ENCODE assay signal across 13 cellular contexts in genomic region chr19:17872251-17873001, GRCh38. TPM values are rescaled to one million over a fixed set of nuclear protein-coding genes. Genes with fewer than 3 reads are reported as not detected.
A peak's percentile ranks its signal among the peaks of the same experiment; 100 is the strongest.
DNase-seq lines count a peak whose midpoint lies in the region; ATAC-seq and TF ChIP-seq lines count a peak whose summit lies in the region.
"Had no signal": no experiment of that assay in that cellular context is flagged by ENCODE, and none has a peak within 500 bp of the region (broad histone marks: within the 10 kb centered on the region; RNA-seq: fewer than 3 reads in every experiment).

No MANE protein-coding gene starts in this region.

- H3K9me3 Mint-ChIP-seq in CD4-positive, CD25-positive, alpha-beta regulatory T cell: peaks cover 0 to 2% (median 0%) of the 10 kb centered on the region in 7 donors
- no peaks in the 10 kb centered on the region for H3K9me3 Mint-ChIP-seq in activated naive CD8-positive, alpha-beta T cell (ENCODE audit: low read depth)
- H3K9me3 Mint-ChIP-seq in natural killer cell treated with Interleukin-12 subunit alpha and Interleukin-12 subunit beta and Interleukin-15 and Interleukin-18, amount 100 ng/mL, for 72 hours: no peaks in the 10 kb centered on the region

- H3K4me3 ChIP-seq in CD4-positive, CD25-positive, alpha-beta regulatory T cell (ENCODE audit: low read depth, low read length): no peak overlapping the region
- H3K4me3 ChIP-seq in Peyer's patch (peak overlapping the region; percentile 28 to 43 (median 35)), PC-9 (no peak overlapping the region)
- H3K4me3 ChIP-seq: right lobe of liver, SK-N-MC had no signal

- no TSS peak for BruUV-seq in PC-9 (replicated peaks; lab: Mats Ljungman, UMichigan)

- H3K9me2 ChIP-seq in PC-9 (ENCODE audit: insufficient read depth): no peaks in the 10 kb centered on the region

- no peaks in the 10 kb centered on the region for H3K27me3 ChIP-seq in CD4-positive, CD25-positive, alpha-beta regulatory T cell (ENCODE audit: control insufficient read depth, insufficient read depth, low read length)
- H3K27me3 ChIP-seq in Peyer's patch (peaks cover 0 to 33% of the 10 kb centered on the region in 2 donors), PC-9 (ENCODE audit: insufficient read depth, low read depth) (peaks cover 4% of the 10 kb centered on the region; the same call in 1 of the 2 replicates)

- peak overlapping the region; percentile 63 for H3K27ac ChIP-seq in CD4-positive, CD25-positive, alpha-beta regulatory T cell (ENCODE audit: insufficient read depth, low read length, poor library complexity, severe bottlenecking)
- H3K27ac ChIP-seq in Peyer's patch (peak overlapping the region in 1 of 4 donors; percentile 59), PC-9 (no peak overlapping the region)
- H3K27ac ChIP-seq: epithelial cell of prostate, right lobe of liver, SK-N-MC had no signal

- H3K27me3 Mint-ChIP-seq in CD4-positive, CD25-positive, alpha-beta regulatory T cell: no peaks in the 10 kb centered on the region
- H3K27me3 Mint-ChIP-seq in activated naive CD8-positive, alpha-beta T cell: no peaks in the 10 kb centered on the region
- H3K27me3 Mint-ChIP-seq in natural killer cell treated with Interleukin-12 subunit alpha and Interleukin-12 subunit beta and Interleukin-15 and Interleukin-18, amount 100 ng/mL, for 72 hours: peaks cover 0 to 4% of the 10 kb centered on the region in 2 donors

- POLR2A ChIA-PET in PC-9 (lab: Charles Lee; ENCODE audit: unreplicated experiment): no interaction called here

- H3F3A ChIP-seq in PC-9 (ENCODE audit: insufficient read depth, low read depth): peaks cover 15% of the 10 kb centered on the region; the same call in 1 of the 2 replicates

- H3K79me2 ChIP-seq in PC-9 (ENCODE audit: low read depth): no peaks in the 10 kb centered on the region

- H3K36me3 ChIP-seq in CD4-positive, CD25-positive, alpha-beta regulatory T cell (ENCODE audit: control insufficient read depth, insufficient read depth, low read length): no peaks in the 10 kb centered on the region
- H3K36me3 ChIP-seq in Peyer's patch (no peaks in the 10 kb centered on the region), PC-9 (ENCODE audit: low read depth) (no peaks in the 10 kb centered on the region)
- H3K36me3 ChIP-seq: right lobe of liver had no signal

- no peaks in the 10 kb centered on the region for H4K20me1 ChIP-seq in PC-9 (ENCODE audit: insufficient read depth)

- peak; percentile 45 to 50 for ATAC-seq in CD4-positive, CD25-positive, alpha-beta regulatory T cell (ENCODE audit: low read depth in 2 of 2)
- ATAC-seq in natural killer cell treated with Interleukin-12 subunit alpha and Interleukin-12 subunit beta and Interleukin-15 and Interleukin-18, amount 100 ng/mL, for 72 hours: peak; percentile 61 to 63
- no peak for ATAC-seq in HG02678 (IDR thresholded peaks at IDR 0.05; ENCODE audit: unreplicated experiment)
- ATAC-seq in HG03045 (IDR thresholded peaks at IDR 0.05; ENCODE audit: unreplicated experiment): no peak
- no peak for ATAC-seq in GM18511 (IDR thresholded peaks at IDR 0.05; ENCODE audit: unreplicated experiment)

- no peak overlapping the region for H3K4me2 ChIP-seq in PC-9

- peaks cover 34% of the 10 kb centered on the region for H3K4me1 ChIP-seq in CD4-positive, CD25-positive, alpha-beta regulatory T cell (ENCODE audit: control insufficient read depth, insufficient read depth, low read length, poor library complexity, severe bottlenecking)
- peaks cover 0 to 23% (median 19%) of the 10 kb centered on the region in 4 donors for H3K4me1 ChIP-seq in Peyer's patch
- peaks cover 5% of the 10 kb centered on the region for H3K4me1 ChIP-seq in PC-9 (replicated peaks; ENCODE audit: insufficient read depth)
- H3K4me1 ChIP-seq: right lobe of liver had no signal

- no peaks in the 10 kb centered on the region for H3K9me3 ChIP-seq in CD4-positive, CD25-positive, alpha-beta regulatory T cell (ENCODE audit: control insufficient read depth in 2 of 2, low read length in 2 of 2)
- H3K9me3 ChIP-seq in Peyer's patch: no peaks in the 10 kb centered on the region
- no peaks in the 10 kb centered on the region for H3K9me3 ChIP-seq in PC-9 (ENCODE audit: insufficient read depth, low read depth)
- H3K9me3 ChIP-seq: right lobe of liver had no signal

- no peak for TF ChIP-seq POLR2A in Peyer's patch (IDR thresholded peaks at IDR 0.05)

- peak overlapping the region in 2 of 3 donors; percentile 32 to 66 for H3K27ac Mint-ChIP-seq in CD4-positive, CD25-positive, alpha-beta regulatory T cell
- peak overlapping the region; percentile 46 for H3K27ac Mint-ChIP-seq in activated naive CD8-positive, alpha-beta T cell
- H3K27ac Mint-ChIP-seq in natural killer cell treated with Interleukin-12 subunit alpha and Interleukin-12 subunit beta and Interleukin-15 and Interleukin-18, amount 100 ng/mL, for 72 hours: no peak overlapping the region

- peak overlapping the region; percentile 75 to 92 (median 85) for H3K4me3 Mint-ChIP-seq in CD4-positive, CD25-positive, alpha-beta regulatory T cell
- H3K4me3 Mint-ChIP-seq in activated naive CD8-positive, alpha-beta T cell: peak overlapping the region; percentile 86
- peak overlapping the region; percentile 65 for H3K4me3 Mint-ChIP-seq in natural killer cell treated with Interleukin-12 subunit alpha and Interleukin-12 subunit beta and Interleukin-15 and Interleukin-18, amount 100 ng/mL, for 72 hours

- CTCF ChIA-PET in PC-9 (lab: Charles Lee): interaction anchor here (3.3 kb wide), 1 partner anchor 61 kb away, joined by 39 read pairs; the partner anchor contains the start of gene CCDC124

- no peak overlapping the region for H2AFZ ChIP-seq in PC-9

- H3K36me3 Mint-ChIP-seq in CD4-positive, CD25-positive, alpha-beta regulatory T cell: no peaks in the 10 kb centered on the region
- H3K36me3 Mint-ChIP-seq in activated naive CD8-positive, alpha-beta T cell: no peaks in the 10 kb centered on the region
- H3K36me3 Mint-ChIP-seq in natural killer cell treated with Interleukin-12 subunit alpha and Interleukin-12 subunit beta and Interleukin-15 and Interleukin-18, amount 100 ng/mL, for 72 hours: no peaks in the 10 kb centered on the region

- TF ChIP-seq CTCF in Peyer's patch (IDR thresholded peaks at IDR 0.05): no peak
- TF ChIP-seq CTCF in PC-9 (conservative IDR thresholded peaks at IDR 0.05): no peak

- peaks cover 0 to 34% (median 10%) of the 10 kb centered on the region in 4 donors for H3K4me1 Mint-ChIP-seq in CD4-positive, CD25-positive, alpha-beta regulatory T cell
- H3K4me1 Mint-ChIP-seq in activated naive CD8-positive, alpha-beta T cell (ENCODE audit: low read depth): peaks cover 4% of the 10 kb centered on the region
- H3K4me1 Mint-ChIP-seq in natural killer cell treated with Interleukin-12 subunit alpha and Interleukin-12 subunit beta and Interleukin-15 and Interleukin-18, amount 100 ng/mL, for 72 hours (ENCODE audit: low read depth in 2 of 2): peaks cover 0 to 6% of the 10 kb centered on the region in 2 donors

- intact Hi-C loops in PC-9 (cut with micrococcal nuclease; ENCODE audit: unreplicated experiment): loop anchor here (5.0 kb wide), 1 partner anchor 125 kb away; no protein-coding TSS in a partner anchor

- DNase-seq in CD4-positive, CD25-positive, alpha-beta regulatory T cell: peak in 2 of 3 donors; percentile 39 to 91
- peak in 2 of 3 donors; percentile 53 to 65 for DNase-seq in Peyer's patch
- no peak for DNase-seq in natural killer cell treated with Interleukin-12 subunit alpha and Interleukin-12 subunit beta and Interleukin-15 and Interleukin-18, amount 100 ng/mL, for 72 hours (ENCODE audit: low spot score)
- DNase-seq in PC-9: no peak
- DNase-seq: NCI-H2029, right lobe of liver had no signal

RNA-seq across cellular contexts. Expression of gene SLC5A5, which starts 0.7 kb away (rescaled TPM):
- 1.0 TPM for total RNA-seq in CD4-positive, CD25-positive, alpha-beta regulatory T cell
- 1 to 10 TPM in 3 of 4 donors, under 1 TPM in 1; 0.76 to 1.8 (median 1.3) TPM for polyA plus RNA-seq in CD4-positive, CD25-positive, alpha-beta regulatory T cell
- total RNA-seq in Peyer's patch (not detected), PC-9 (2021) (0.18 TPM in 1 of 2 replicates, not detected in the other)
- under 1 TPM; 0.57 to 0.89 TPM for total RNA-seq in natural killer cell treated with Interleukin-12 subunit alpha and Interleukin-12 subunit beta and Interleukin-15 and Interleukin-18, amount 100 ng/mL, for 72 hours
- total RNA-seq: H4, right lobe of liver had no signal

RNA-seq across cellular contexts. Expression of gene RPL18A, which starts 12.7 kb away (rescaled TPM):
- total RNA-seq in CD4-positive, CD25-positive, alpha-beta regulatory T cell: 2,143 TPM
- polyA plus RNA-seq in CD4-positive, CD25-positive, alpha-beta regulatory T cell: 1,000 to 10,000 TPM; 3,036 to 4,374 (median 3,670) TPM
- total RNA-seq in Peyer's patch: 100 to 1,000 TPM; 456 to 824 (median 599) TPM
- total RNA-seq in natural killer cell treated with Interleukin-12 subunit alpha and Interleukin-12 subunit beta and Interleukin-15 and Interleukin-18, amount 100 ng/mL, for 72 hours: 1,000 to 10,000 TPM; 1,379 to 1,604 TPM
- total RNA-seq in PC-9 (2021): 1,887 and 2,038 TPM in 2 replicates

RNA-seq across cellular contexts. Expression of gene JAK3, which starts 24.6 kb away (rescaled TPM):
- 198 TPM for total RNA-seq in CD4-positive, CD25-positive, alpha-beta regulatory T cell
- polyA plus RNA-seq in CD4-positive, CD25-positive, alpha-beta regulatory T cell: 100 to 1,000 TPM in 1 of 4 donors, 10 to 100 TPM in 3; 80.8 to 103 (median 88.4) TPM
- total RNA-seq in Peyer's patch (10 to 100 TPM in 1 of 4 donors, 1 to 10 TPM in 3; 4.0 to 32.2 (median 5.4) TPM), PC-9 (2021) (13.5 and 16.2 TPM in 2 replicates)
- 100 to 1,000 TPM; 184 to 195 TPM for total RNA-seq in natural killer cell treated with Interleukin-12 subunit alpha and Interleukin-12 subunit beta and Interleukin-15 and Interleukin-18, amount 100 ng/mL, for 72 hours

RNA-seq across cellular contexts. Expression of gene INSL3, which starts 51.1 kb away (rescaled TPM):
- total RNA-seq in CD4-positive, CD25-positive, alpha-beta regulatory T cell: 5.5 TPM
- 1 to 10 TPM; 1.5 to 5.4 (median 2.2) TPM for polyA plus RNA-seq in CD4-positive, CD25-positive, alpha-beta regulatory T cell
- total RNA-seq in Peyer's patch (not detected), PC-9 (2021) (3.2 and 4.0 TPM in 2 replicates)
- 10 to 100 TPM in 1 of 2 donors, 1 to 10 TPM in 1; 9.1 to 12.0 TPM for total RNA-seq in natural killer cell treated with Interleukin-12 subunit alpha and Interleukin-12 subunit beta and Interleukin-15 and Interleukin-18, amount 100 ng/mL, for 72 hours
- total RNA-seq: H4, right lobe of liver had no signal

Comparison
In these comparisons a context has a peak if more than half of its experiments do, and no peak if none do; other contexts are left out.
1. ATAC-seq: peak in CD4-positive, CD25-positive, alpha-beta regulatory T cell (2 of 2) and natural killer cell treated with Interleukin-12 subunit alpha and Interleukin-12 subunit beta and Interleukin-15 and Interleukin-18, amount 100 ng/mL, for 72 hours (2 of 2); none in HG02678 (single experiment), HG03045 (single experiment) and GM18511 (single experiment).
2. DNase-seq: peak in CD4-positive, CD25-positive, alpha-beta regulatory T cell (2 of 3) and Peyer's patch (2 of 3); none in natural killer cell treated with Interleukin-12 subunit alpha and Interleukin-12 subunit beta and Interleukin-15 and Interleukin-18, amount 100 ng/mL, for 72 hours (single experiment) and PC-9 (0 of 2).
3. H3K4me3 ChIP-seq: peak in Peyer's patch (4 of 4); none in CD4-positive, CD25-positive, alpha-beta regulatory T cell (single experiment) and PC-9 (single experiment).
4. H3K27ac Mint-ChIP-seq: peak in CD4-positive, CD25-positive, alpha-beta regulatory T cell (2 of 3) and activated naive CD8-positive, alpha-beta T cell (single experiment); none in natural killer cell treated with Interleukin-12 subunit alpha and Interleukin-12 subunit beta and Interleukin-15 and Interleukin-18, amount 100 ng/mL, for 72 hours (0 of 2).
5. Peak in every context shown above with its lines, with median percentiles within 50 percentile points of each other: H3K4me3 Mint-ChIP-seq.